In genomic region chr7:36182854-36183604, GRCh38 we compare ENCODE assay signal across 1 cellular context.
TF ChIP-seq lines count a peak whose summit lies in the region.

No MANE protein-coding gene starts in this region.

TF ChIP-seq in HepG2, 621 proteins besides CTCF, POLR2A, EP300 and RAD21 (continued from another document and continues in another):
- TF ChIP-seq ISL2 (CRISPR knock-in tag; IDR thresholded peaks at IDR 0.05): no peak
- TF ChIP-seq ZNF496 (CRISPR knock-in tag; IDR thresholded peaks at IDR 0.05; ENCODE audit: insufficient replicate concordance): no peak
- no peak for TF ChIP-seq HNRNPL (IDR thresholded peaks at IDR 0.05; ENCODE audit: low read depth, low read length)
- TF ChIP-seq ZMYM3 (CRISPR knock-in tag; IDR thresholded peaks at IDR 0.05): peak; percentile 74
- TF ChIP-seq SKI (IDR thresholded peaks at IDR 0.05; ENCODE audit: partially characterized antibody): no peak
- TF ChIP-seq ZNF331 (CRISPR knock-in tag; IDR thresholded peaks at IDR 0.05): no peak
- no peak for TF ChIP-seq IRF1 (CRISPR knock-in tag; IDR thresholded peaks at IDR 0.05; ENCODE audit: low read depth)
- TF ChIP-seq ZNF83 (CRISPR knock-in tag; IDR thresholded peaks at IDR 0.05; ENCODE audit: borderline replicate concordance): no peak
- TF ChIP-seq, protein P1, sequence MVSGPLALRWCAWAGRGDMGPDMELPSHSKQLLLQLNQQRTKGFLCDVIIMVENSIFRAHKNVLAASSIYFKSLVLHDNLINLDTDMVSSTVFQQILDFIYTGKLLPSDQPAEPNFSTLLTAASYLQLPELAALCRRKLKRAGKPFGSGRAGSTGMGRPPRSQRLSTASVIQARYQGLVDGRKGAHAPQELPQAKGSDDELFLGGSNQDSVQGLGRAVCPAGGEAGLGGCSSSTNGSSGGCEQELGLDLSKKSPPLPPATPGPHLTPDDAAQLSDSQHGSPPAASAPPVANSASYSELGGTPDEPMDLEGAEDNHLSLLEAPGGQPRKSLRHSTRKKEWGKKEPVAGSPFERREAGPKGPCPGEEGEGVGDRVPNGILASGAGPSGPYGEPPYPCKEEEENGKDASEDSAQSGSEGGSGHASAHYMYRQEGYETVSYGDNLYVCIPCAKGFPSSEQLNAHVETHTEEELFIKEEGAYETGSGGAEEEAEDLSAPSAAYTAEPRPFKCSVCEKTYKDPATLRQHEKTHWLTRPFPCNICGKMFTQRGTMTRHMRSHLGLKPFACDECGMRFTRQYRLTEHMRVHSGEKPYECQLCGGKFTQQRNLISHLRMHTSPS (CRISPR knock-in tag; IDR thresholded peaks at IDR 0.05; ENCODE audit: low read depth): no peak
- TF ChIP-seq HMGA1 (CRISPR knock-in tag; conservative IDR thresholded peaks at IDR 0.05): no peak
- TF ChIP-seq NR2F1 (CRISPR knock-in tag; IDR thresholded peaks at IDR 0.05): peak in 1 of 2 experiments; percentile 74; a peak in 1 of 4 replicates
- TF ChIP-seq ZNF280D (CRISPR knock-in tag; IDR thresholded peaks at IDR 0.05): no peak
- TF ChIP-seq SOX6 (IDR thresholded peaks at IDR 0.05): no peak
- TF ChIP-seq SOX6 (CRISPR knock-in tag; IDR thresholded peaks at IDR 0.05): peak; percentile 37
- no peak for TF ChIP-seq GFI1 (CRISPR knock-in tag; IDR thresholded peaks at IDR 0.05; ENCODE audit: borderline replicate concordance)
- TF ChIP-seq, protein P2, sequence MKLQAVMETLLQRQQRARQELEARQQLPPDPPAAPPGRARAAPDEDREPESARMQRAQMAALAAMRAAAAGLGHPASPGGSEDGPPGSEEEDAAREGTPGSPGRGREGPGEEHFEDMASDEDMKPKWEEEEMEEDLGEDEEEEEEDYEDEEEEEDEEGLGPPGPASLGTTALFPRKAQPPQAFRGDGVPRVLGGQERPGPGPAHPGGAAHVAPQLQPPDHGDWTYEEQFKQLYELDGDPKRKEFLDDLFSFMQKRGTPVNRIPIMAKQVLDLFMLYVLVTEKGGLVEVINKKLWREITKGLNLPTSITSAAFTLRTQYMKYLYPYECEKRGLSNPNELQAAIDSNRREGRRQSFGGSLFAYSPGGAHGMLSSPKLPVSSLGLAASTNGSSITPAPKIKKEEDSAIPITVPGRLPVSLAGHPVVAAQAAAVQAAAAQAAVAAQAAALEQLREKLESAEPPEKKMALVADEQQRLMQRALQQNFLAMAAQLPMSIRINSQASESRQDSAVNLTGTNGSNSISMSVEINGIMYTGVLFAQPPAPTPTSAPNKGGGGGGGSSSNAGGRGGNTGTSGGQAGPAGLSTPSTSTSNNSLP (IDR thresholded peaks at IDR 0.05; ENCODE audit: low read depth, low read length): no peak
- TF ChIP-seq, protein P3, sequence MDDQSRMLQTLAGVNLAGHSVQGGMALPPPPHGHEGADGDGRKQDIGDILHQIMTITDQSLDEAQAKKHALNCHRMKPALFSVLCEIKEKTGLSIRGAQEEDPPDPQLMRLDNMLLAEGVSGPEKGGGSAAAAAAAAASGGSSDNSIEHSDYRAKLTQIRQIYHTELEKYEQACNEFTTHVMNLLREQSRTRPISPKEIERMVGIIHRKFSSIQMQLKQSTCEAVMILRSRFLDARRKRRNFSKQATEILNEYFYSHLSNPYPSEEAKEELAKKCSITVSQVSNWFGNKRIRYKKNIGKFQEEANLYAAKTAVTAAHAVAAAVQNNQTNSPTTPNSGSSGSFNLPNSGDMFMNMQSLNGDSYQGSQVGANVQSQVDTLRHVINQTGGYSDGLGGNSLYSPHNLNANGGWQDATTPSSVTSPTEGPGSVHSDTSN (CRISPR knock-in tag; IDR thresholded peaks at IDR 0.05; ENCODE audit: borderline replicate concordance): no peak
- no peak for TF ChIP-seq MIER2 (CRISPR knock-in tag; IDR thresholded peaks at IDR 0.05)
- TF ChIP-seq NFKB2 (CRISPR knock-in tag; IDR thresholded peaks at IDR 0.05; ENCODE audit: borderline replicate concordance): peak; percentile 53; the same call in 1 of the 2 replicates
- TF ChIP-seq TAF1 (CRISPR knock-in tag; IDR thresholded peaks at IDR 0.05): no peak
- no peak for TF ChIP-seq ZNF749 (CRISPR knock-in tag; IDR thresholded peaks at IDR 0.05; ENCODE audit: borderline replicate concordance)
- TF ChIP-seq ZFAT (CRISPR knock-in tag; conservative IDR thresholded peaks at IDR 0.05): no peak
- no peak for TF ChIP-seq THYN1 (CRISPR knock-in tag; IDR thresholded peaks at IDR 0.05; ENCODE audit: borderline replicate concordance, low read depth)
- TF ChIP-seq PCBP1 (IDR thresholded peaks at IDR 0.05; ENCODE audit: borderline replicate concordance, low read depth, low read length): no peak
- no peak for TF ChIP-seq NR1H2 (CRISPR knock-in tag; IDR thresholded peaks at IDR 0.05; ENCODE audit: borderline replicate concordance, low read depth)
- TF ChIP-seq, protein P4, sequence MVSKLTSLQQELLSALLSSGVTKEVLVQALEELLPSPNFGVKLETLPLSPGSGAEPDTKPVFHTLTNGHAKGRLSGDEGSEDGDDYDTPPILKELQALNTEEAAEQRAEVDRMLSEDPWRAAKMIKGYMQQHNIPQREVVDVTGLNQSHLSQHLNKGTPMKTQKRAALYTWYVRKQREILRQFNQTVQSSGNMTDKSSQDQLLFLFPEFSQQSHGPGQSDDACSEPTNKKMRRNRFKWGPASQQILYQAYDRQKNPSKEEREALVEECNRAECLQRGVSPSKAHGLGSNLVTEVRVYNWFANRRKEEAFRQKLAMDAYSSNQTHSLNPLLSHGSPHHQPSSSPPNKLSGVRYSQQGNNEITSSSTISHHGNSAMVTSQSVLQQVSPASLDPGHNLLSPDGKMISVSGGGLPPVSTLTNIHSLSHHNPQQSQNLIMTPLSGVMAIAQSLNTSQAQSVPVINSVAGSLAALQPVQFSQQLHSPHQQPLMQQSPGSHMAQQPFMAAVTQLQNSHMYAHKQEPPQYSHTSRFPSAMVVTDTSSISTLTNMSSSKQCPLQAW (CRISPR knock-in tag; IDR thresholded peaks at IDR 0.05): no peak
- peak; percentile 71; the same call in 1 of the 2 replicates for TF ChIP-seq POGZ (CRISPR knock-in tag; IDR thresholded peaks at IDR 0.05)
- no peak for TF ChIP-seq GABPA (IDR thresholded peaks at IDR 0.05; ENCODE audit: low read depth, low read length)
- TF ChIP-seq GABPA (CRISPR knock-in tag; IDR thresholded peaks at IDR 0.05; ENCODE audit: low read depth): no peak
- TF ChIP-seq, protein P5, sequence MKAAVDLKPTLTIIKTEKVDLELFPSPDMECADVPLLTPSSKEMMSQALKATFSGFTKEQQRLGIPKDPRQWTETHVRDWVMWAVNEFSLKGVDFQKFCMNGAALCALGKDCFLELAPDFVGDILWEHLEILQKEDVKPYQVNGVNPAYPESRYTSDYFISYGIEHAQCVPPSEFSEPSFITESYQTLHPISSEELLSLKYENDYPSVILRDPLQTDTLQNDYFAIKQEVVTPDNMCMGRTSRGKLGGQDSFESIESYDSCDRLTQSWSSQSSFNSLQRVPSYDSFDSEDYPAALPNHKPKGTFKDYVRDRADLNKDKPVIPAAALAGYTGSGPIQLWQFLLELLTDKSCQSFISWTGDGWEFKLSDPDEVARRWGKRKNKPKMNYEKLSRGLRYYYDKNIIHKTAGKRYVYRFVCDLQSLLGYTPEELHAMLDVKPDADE (CRISPR knock-in tag; IDR thresholded peaks at IDR 0.05): no peak
- TF ChIP-seq ZSCAN25 (CRISPR knock-in tag; IDR thresholded peaks at IDR 0.05): no peak
- TF ChIP-seq ZBTB38 (CRISPR knock-in tag; IDR thresholded peaks at IDR 0.05): peak; percentile 93
- TF ChIP-seq SALL1 (CRISPR knock-in tag; IDR thresholded peaks at IDR 0.05): peak; percentile 58; the same call in 1 of the 2 replicates
- TF ChIP-seq ELF4 (CRISPR knock-in tag; IDR thresholded peaks at IDR 0.05; ENCODE audit: borderline replicate concordance): no peak
- no peak for TF ChIP-seq ZNF543 (CRISPR knock-in tag; IDR thresholded peaks at IDR 0.05)
- TF ChIP-seq PHB2 (IDR thresholded peaks at IDR 0.05; ENCODE audit: partially characterized antibody): no peak
- TF ChIP-seq NAIF1 (CRISPR knock-in tag; IDR thresholded peaks at IDR 0.05; ENCODE audit: borderline replicate concordance): no peak
- no peak for TF ChIP-seq KAT2B (IDR thresholded peaks at IDR 0.05; ENCODE audit: borderline replicate concordance, low read depth, low read length)
- 0 out of 2 replicates have a peak, but pooled peaks have one; percentile 19 for TF ChIP-seq NR2F2 (IDR thresholded peaks at IDR 0.05; ENCODE audit: borderline replicate concordance, low read depth)
- 0 out of 2 replicates have a peak, but pooled peaks have one; percentile 47 for TF ChIP-seq ZNF552 (CRISPR knock-in tag; IDR thresholded peaks at IDR 0.05; ENCODE audit: borderline replicate concordance)
- TF ChIP-seq, protein P6, sequence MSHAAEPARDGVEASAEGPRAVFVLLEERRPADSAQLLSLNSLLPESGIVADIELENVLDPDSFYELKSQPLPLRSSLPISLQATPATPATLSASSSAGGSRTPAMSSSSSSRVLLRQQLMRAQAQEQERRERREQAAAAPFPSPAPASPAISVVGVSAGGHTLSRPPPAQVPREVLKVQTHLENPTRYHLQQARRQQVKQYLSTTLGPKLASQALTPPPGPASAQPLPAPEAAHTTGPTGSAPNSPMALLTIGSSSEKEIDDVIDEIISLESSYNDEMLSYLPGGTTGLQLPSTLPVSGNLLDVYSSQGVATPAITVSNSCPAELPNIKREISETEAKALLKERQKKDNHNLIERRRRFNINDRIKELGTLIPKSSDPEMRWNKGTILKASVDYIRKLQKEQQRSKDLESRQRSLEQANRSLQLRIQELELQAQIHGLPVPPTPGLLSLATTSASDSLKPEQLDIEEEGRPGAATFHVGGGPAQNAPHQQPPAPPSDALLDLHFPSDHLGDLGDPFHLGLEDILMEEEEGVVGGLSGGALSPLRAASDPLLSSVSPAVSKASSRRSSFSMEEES (CRISPR knock-in tag; IDR thresholded peaks at IDR 0.05): no peak
- TF ChIP-seq ZBTB4 (CRISPR knock-in tag; IDR thresholded peaks at IDR 0.05; ENCODE audit: borderline replicate concordance): no peak
- TF ChIP-seq FLYWCH1 (CRISPR knock-in tag; IDR thresholded peaks at IDR 0.05): no peak
- TF ChIP-seq ZNF768 (CRISPR knock-in tag; IDR thresholded peaks at IDR 0.05): no peak
